Comparison of ENCODE assay signal across 30 cellular contexts in genomic region chr6:109242923-109243322, GRCh38.
"Had no signal": no experiment of that assay in that cellular context is flagged by ENCODE, and none has a peak within 500 bp of the region (broad histone marks: within the 10 kb centered on the region; RNA-seq: fewer than 3 reads in every experiment).

No MANE protein-coding gene starts in this region.

- DNase-seq: activated CD4-positive, alpha-beta memory T cell treated with anti-CD3 and anti-CD28 coated beads for 36 hours; activated CD4-positive, alpha-beta T cell treated with anti-CD3 and anti-CD28 coated beads, Interleukin-2, amount 10 ng/mL, durations not matched to agents 24 days and 14 days; activated CD4-positive, CD25-positive, alpha-beta regulatory T cell treated with anti-CD3 and anti-CD28 coated beads, Interleukin-2, amount 50 U/mL, for 72 hours; activated CD8-positive, alpha-beta memory T cell treated with anti-CD3 and anti-CD28 coated beads, Interleukin-2, amount 50 U/mL, for 4 hours; activated gamma-delta T cell; activated naive CD4-positive, alpha-beta T cell treated with anti-CD3 and anti-CD28 coated beads, Interleukin-2, amount 10 ng/mL, durations not matched to agents 7 days and 5 days; activated naive CD8-positive, alpha-beta T cell treated with anti-CD3 and anti-CD28 coated beads, Interleukin-2, amount 10 ng/mL, durations not matched to agents 7 days and 5 days; activated T-cell treated with anti-CD3 and anti-CD28 coated beads, Interleukin-2, amount 50 U/mL, for 1 hour; amygdala; central memory CD4-positive, alpha-beta T cell; endodermal cell; hippocampal formation; kidney; left colon; mammary epithelial cell; stimulated activated CD4-positive, alpha-beta T cell treated with anti-CD3 and anti-CD28 coated beads, Interleukin-1b, Interleukin-23, amount 100 ng/mL, for 48 hours; stimulated activated CD4-positive, alpha-beta T cell treated with anti-CD3 and anti-CD28 coated beads, Interleukin-4, amount 100 ng/mL, for 4 hours; stimulated activated CD8-positive, alpha-beta memory T cell treated with anti-CD3 and anti-CD28 coated beads, Interleukin-4, amount 100 ng/mL, for 48 hours; stimulated activated naive CD8-positive, alpha-beta T cell treated with anti-CD3 and anti-CD28 coated beads, Interleukin-15, amount 100 ng/mL, for 72 hours; T-helper 9 cell; thyroid gland; upper lobe of left lung; WERI-Rb-1 had no signal

- H3K9me3 ChIP-seq: breast epithelium, gastroesophageal sphincter, right atrium auricular region, thyroid gland, upper lobe of left lung, vagina had no signal

- H3K4me2 ChIP-seq: smooth muscle cell had no signal

- H3K36me3 ChIP-seq: breast epithelium, gastroesophageal sphincter, right atrium auricular region, thyroid gland, upper lobe of left lung, vagina, WERI-Rb-1 had no signal

- ATAC-seq: esophagus mucosa; gastroesophageal sphincter; left colon; stimulated activated memory B cell treated with anti-CD40 and anti-IgM and Interleukin-4, amounts not matched to agents 10 μg/mL and 1 μg/mL and 100 μg/mL, for 72 hours; stimulated activated naive CD8-positive, alpha-beta T cell treated with anti-CD3 and anti-CD28 coated beads, Interleukin-15, amount 100 ng/mL, for 72 hours had no signal

- H3K27ac ChIP-seq: breast epithelium, gastroesophageal sphincter, right atrium auricular region, thyroid gland, upper lobe of left lung, vagina, WERI-Rb-1 had no signal

- H3K27me3 ChIP-seq: breast epithelium, gastroesophageal sphincter, right atrium auricular region, thyroid gland, upper lobe of left lung, vagina had no signal

- H3K4me1 ChIP-seq: vagina had no signal

- H3K4me3 ChIP-seq: breast epithelium, gastroesophageal sphincter, right atrium auricular region, smooth muscle cell, thyroid gland, upper lobe of left lung, vagina had no signal
